24 cellular contexts compared by ENCODE assay signal in genomic region chr20:62186096-62186426, GRCh38. TPM values are rescaled to one million over a fixed set of nuclear protein-coding genes. Genes with fewer than 3 reads are reported as not detected.
A peak's percentile ranks its signal among the peaks of the same experiment; 100 is the strongest.
DNase-seq lines count a peak whose midpoint lies in the region; ATAC-seq and TF ChIP-seq lines count a peak whose summit lies in the region.
"Had no signal": no experiment of that assay in that cellular context is flagged by ENCODE, and none has a peak within 500 bp of the region (broad histone marks: within the 10 kb centered on the region; RNA-seq: fewer than 3 reads in every experiment).

No MANE protein-coding gene starts in this region.

- H3K79me2 ChIP-seq in DND-41 (ENCODE audit: insufficient read depth, low read length) (peaks cover 81% of the 10 kb centered on the region), OCI-LY1 (ENCODE audit: insufficient read depth, low read length) (peaks cover 41% of the 10 kb centered on the region)

- TF ChIP-seq CTCF in DND-41 (IDR thresholded peaks at IDR 0.05; ENCODE audit: borderline replicate concordance, extremely low read depth, low read length, poor library complexity, severe bottlenecking) (no peak), OCI-LY1 (IDR thresholded peaks at IDR 0.05; ENCODE audit: low read length) (no peak), endodermal cell (conservative IDR thresholded peaks at IDR 0.05) (no peak), progenitor cell of endocrine pancreas (IDR thresholded peaks at IDR 0.05; ENCODE audit: unreplicated experiment) (no peak), heart right ventricle (IDR thresholded peaks at IDR 0.05) (no peak), GM20000 (IDR thresholded peaks at IDR 0.05; ENCODE audit: extremely low read depth, missing control alignments) (no peak)

- H3K27me3 ChIP-seq in DND-41 (ENCODE audit: insufficient read depth, low read length, poor library complexity) (no peaks in the 10 kb centered on the region), OCI-LY1 (ENCODE audit: insufficient read depth, low read length) (no peaks in the 10 kb centered on the region), endodermal cell (ENCODE audit: control insufficient read depth, insufficient read depth, low read length, poor library complexity, severe bottlenecking) (no peaks in the 10 kb centered on the region), heart right ventricle (no peaks in the 10 kb centered on the region)
- H3K27me3 ChIP-seq: BLaER1 treated with 17β-estradiol and CSF1 and Interleukin-3, amounts not matched to agents 10 nM and 100 nM; Peyer's patch; SJSA1 had no signal

- H2AFZ ChIP-seq in DND-41 (ENCODE audit: low read depth, low read length) (no peak overlapping the region), OCI-LY1 (ENCODE audit: low read length) (no peak overlapping the region)
- H2AFZ ChIP-seq: GM23248 had no signal

- 92 to 97% methylated on average over 3 of the region's 3 CpGs for WGBS in endodermal cell (ENCODE audit: insufficient coverage in 1 of 2, insufficient read length in 1 of 2), 2 experiments
- WGBS in heart right ventricle, 2 donors = 71 to 78% methylated on average over 3 of the region's 3 CpGs

- peak overlapping the region; percentile 62 for H3K27ac Mint-ChIP-seq in endodermal cell
- H3K27ac Mint-ChIP-seq in progenitor cell of endocrine pancreas = peak overlapping the region; percentile 63
- H3K27ac Mint-ChIP-seq: T-helper 1 cell treated with Interleukin-12 subunit alpha and Interleukin-12 subunit beta and Interleukin-4 antibody, amounts not matched to agents 30 μg/mL and 1 μg/mL, for 36 hours had no signal

- intact Hi-C loops in heart right ventricle (cut with DNase I) = loop anchor here in 3 of 10 donors (5.0 to 10.0 kb wide), 3 partner anchors 46 to 199 kb away; partner anchors contain the start of gene RPS21 (in 2 of the 3)

- H3K36me3 Mint-ChIP-seq in endodermal cell (ENCODE audit: low read depth) (peaks cover 5% of the 10 kb centered on the region), progenitor cell of endocrine pancreas (ENCODE audit: insufficient read depth) (peaks cover 2% of the 10 kb centered on the region)

- DNase-seq in DND-41 (no peak), endodermal cell (no peak), progenitor cell of endocrine pancreas (ENCODE audit: low spot score, unreplicated experiment) (no peak), heart right ventricle (no peak), GM20000 (ENCODE audit: low spot score) (no peak), SW 1271 (lab: John Stamatoyannopoulos, UW) (no peak)
- DNase-seq: DMS53, GM23248, H9, NCI-H1417 treated with DMSO at 0.1 percent for 48 hours, NCI-H187 treated with DMSO at 0.1 percent for 48 hours, NCI-H2227 treated with DMSO at 0.1 percent for 48 hours, NCI-H510A treated with DMSO at 0.1 percent for 48 hours, NCI-H748 treated with DMSO at 0.1 percent for 48 hours had no signal

- H3K9me3 ChIP-seq in DND-41 (ENCODE audit: insufficient read depth, low read length, severe bottlenecking) (no peaks in the 10 kb centered on the region), OCI-LY1 (ENCODE audit: low read length) (no peaks in the 10 kb centered on the region), endodermal cell (ENCODE audit: control insufficient read depth, low read length) (no peaks in the 10 kb centered on the region), heart right ventricle (no peaks in the 10 kb centered on the region)
- H3K9me3 ChIP-seq: BLaER1 treated with 17β-estradiol and CSF1 and Interleukin-3, amounts not matched to agents 10 nM and 100 nM; Peyer's patch; SJSA1 had no signal

- H3K27ac ChIP-seq in DND-41 (ENCODE audit: low read length) (no peak overlapping the region), OCI-LY1 (ENCODE audit: low read depth, low read length, poor library complexity, severe bottlenecking) (peak overlapping the region; percentile 40), endodermal cell (ENCODE audit: low read depth, low read length) (no peak overlapping the region), heart right ventricle (peak overlapping the region in 1 of 10 donors; percentile 58)
- H3K27ac ChIP-seq: BLaER1 treated with 17β-estradiol and CSF1 and Interleukin-3, amounts not matched to agents 10 nM and 100 nM; KMS-11; Peyer's patch; SJSA1 had no signal

- H3K4me3 Mint-ChIP-seq in endodermal cell = no peak overlapping the region
- H3K4me3 Mint-ChIP-seq in progenitor cell of endocrine pancreas (ENCODE audit: low read depth) = no peak overlapping the region
- H3K4me3 Mint-ChIP-seq: H9; T-helper 1 cell treated with Interleukin-12 subunit alpha and Interleukin-12 subunit beta and Interleukin-4 antibody, amounts not matched to agents 30 μg/mL and 1 μg/mL, for 36 hours had no signal

- peak overlapping the region; percentile 13; the same call in 1 of the 2 replicates for H3K4me2 ChIP-seq in DND-41 (ENCODE audit: insufficient read depth, low read length)
- peak overlapping the region; percentile 50; the same call in 1 of the 2 replicates for H3K4me2 ChIP-seq in OCI-LY1 (ENCODE audit: low read length)
- H3K4me2 ChIP-seq: KMS-11 had no signal

- H3K9me3 Mint-ChIP-seq in endodermal cell (no peaks in the 10 kb centered on the region), progenitor cell of endocrine pancreas (ENCODE audit: low read depth) (no peaks in the 10 kb centered on the region)
- H3K9me3 Mint-ChIP-seq: H9; T-helper 1 cell treated with Interleukin-12 subunit alpha and Interleukin-12 subunit beta and Interleukin-4 antibody, amounts not matched to agents 30 μg/mL and 1 μg/mL, for 36 hours had no signal

- no peaks in the 10 kb centered on the region for H3F3A ChIP-seq in OCI-LY1 (ENCODE audit: insufficient read depth, low read length)

- H3K36me3 ChIP-seq in DND-41 (ENCODE audit: insufficient read depth, low read length) (peaks cover 28% of the 10 kb centered on the region), OCI-LY1 (ENCODE audit: insufficient read depth, low read length) (0 out of 2 replicates have a peak, but pooled peaks cover 7% of the 10 kb centered on the region), endodermal cell (ENCODE audit: control insufficient read depth, insufficient read depth, low read length) (peaks cover 7% of the 10 kb centered on the region), heart right ventricle (peaks cover 0 to 24% (median 2%) of the 10 kb centered on the region in 9 donors)

- ATAC-seq in DND-41 (ENCODE audit: insufficient read depth, low read depth) (no peak), heart right ventricle (no peak)
- ATAC-seq: Right ventricle myocardium inferior had no signal

- no peaks in the 10 kb centered on the region for H3K27me3 Mint-ChIP-seq in endodermal cell (ENCODE audit: insufficient read depth)
- H3K27me3 Mint-ChIP-seq in progenitor cell of endocrine pancreas = no peaks in the 10 kb centered on the region

- H3K9me2 ChIP-seq in OCI-LY1 (ENCODE audit: low read depth, low read length) = no peaks in the 10 kb centered on the region

- peaks cover 27% of the 10 kb centered on the region for H4K20me1 ChIP-seq in DND-41 (ENCODE audit: insufficient read depth, low read length)
- no peaks in the 10 kb centered on the region for H4K20me1 ChIP-seq in OCI-LY1 (ENCODE audit: insufficient read depth, low read length)

- no peak overlapping the region for H3K9ac ChIP-seq in DND-41 (ENCODE audit: low read depth, low read length)
- peak overlapping the region; percentile 6; the same call in 1 of the 2 replicates for H3K9ac ChIP-seq in OCI-LY1 (ENCODE audit: low read length)
- H3K9ac ChIP-seq in endodermal cell (ENCODE audit: extremely low read depth, low read length, poor library complexity, severe bottlenecking) = no peak overlapping the region
- H3K9ac ChIP-seq: GM23248, KMS-11 had no signal

- peaks cover 32% of the 10 kb centered on the region for H3K4me1 ChIP-seq in DND-41 (ENCODE audit: insufficient read depth, low read length)
- H3K4me1 ChIP-seq in OCI-LY1 (ENCODE audit: insufficient read depth, low read length, severe bottlenecking) = peaks cover 48% of the 10 kb centered on the region
- no peaks in the 10 kb centered on the region for H3K4me1 ChIP-seq in endodermal cell (ENCODE audit: control insufficient read depth, insufficient read depth, low read length)
- H3K4me1 ChIP-seq in heart right ventricle = peaks cover 0 to 55% (median 32%) of the 10 kb centered on the region in 9 donors

- H3K4me1 Mint-ChIP-seq in endodermal cell = peaks cover 11% of the 10 kb centered on the region
- peaks cover 10% of the 10 kb centered on the region for H3K4me1 Mint-ChIP-seq in progenitor cell of endocrine pancreas (ENCODE audit: low read depth)

- H3K4me3 ChIP-seq in DND-41 (ENCODE audit: low read depth in 1 of 2, low read length in 2 of 2) (no peak overlapping the region), OCI-LY1 (ENCODE audit: low read depth, low read length, poor library complexity, severe bottlenecking) (peak overlapping the region; percentile 23), endodermal cell (ENCODE audit: low read length) (no peak overlapping the region), heart right ventricle (no peak overlapping the region)
- H3K4me3 ChIP-seq: BLaER1 treated with 17β-estradiol and CSF1 and Interleukin-3, amounts not matched to agents 10 nM and 100 nM; GM23248; Peyer's patch; SJSA1 had no signal

RNA-seq across cellular contexts. Expression of gene MTG2, which starts 3.2 kb away (rescaled TPM):
- total RNA-seq in endodermal cell (10 to 100 TPM; 28.2 to 29.6 TPM), progenitor cell of endocrine pancreas (30.4 and 31.6 TPM in 2 replicates), heart right ventricle (10 to 100 TPM; 21.5 to 30.4 (median 28.2) TPM)
- 23.8 TPM for polyA plus RNA-seq in endodermal cell (2013, experiment 1 of 2)
- polyA plus RNA-seq in endodermal cell (2013, experiment 2 of 2) = 21.6 TPM
- 10 to 100 TPM; 25.4 to 55.5 TPM for polyA plus RNA-seq in heart right ventricle

RNA-seq across cellular contexts. Expression of gene HRH3, which starts 34.0 kb away (rescaled TPM):
- under 1 TPM in 1 of 2 donors, not detected in 1; 0.44 TPM for total RNA-seq in endodermal cell
- polyA plus RNA-seq in endodermal cell (2013, experiment 1 of 2) = 1.5 TPM
- polyA plus RNA-seq in endodermal cell (2013, experiment 2 of 2) = 1.4 TPM
- total RNA-seq in progenitor cell of endocrine pancreas = 0.10 TPM in 1 of 2 replicates, not detected in the other
- total RNA-seq in heart right ventricle = not detected
- not detected for polyA plus RNA-seq in heart right ventricle
- total RNA-seq: A673, GM23248, HT-29, M059J, Right ventricle myocardium inferior, SJSA1 had no signal
- polyA plus RNA-seq: GM23248 had no signal

RNA-seq across cellular contexts. Expression of gene SS18L1, which starts 42.5 kb away (rescaled TPM):
- 10 to 100 TPM; 23.2 to 28.8 TPM for total RNA-seq in endodermal cell
- polyA plus RNA-seq in endodermal cell (2013, experiment 1 of 2) = 26.8 TPM
- 25.7 TPM for polyA plus RNA-seq in endodermal cell (2013, experiment 2 of 2)
- 29.8 and 32.0 TPM in 2 replicates for total RNA-seq in progenitor cell of endocrine pancreas
- total RNA-seq in heart right ventricle = 10 to 100 TPM in 2 of 10 donors, 1 to 10 TPM in 8; 6.6 to 11.7 (median 7.4) TPM
- 10 to 100 TPM in 1 of 2 donors, 1 to 10 TPM in 1; 5.2 to 22.3 TPM for polyA plus RNA-seq in heart right ventricle

RNA-seq across cellular contexts. Expression of gene PSMA7, which starts 42.9 kb away (rescaled TPM):
- total RNA-seq in endodermal cell = 100 to 1,000 TPM; 279 to 280 TPM
- 253 TPM for polyA plus RNA-seq in endodermal cell (2013, experiment 1 of 2)
- 256 TPM for polyA plus RNA-seq in endodermal cell (2013, experiment 2 of 2)
- total RNA-seq in progenitor cell of endocrine pancreas = 221 and 234 TPM in 2 replicates
- total RNA-seq in heart right ventricle = 100 to 1,000 TPM; 172 to 296 (median 200) TPM
- polyA plus RNA-seq in heart right ventricle = 100 to 1,000 TPM; 143 to 567 TPM

RNA-seq across cellular contexts. Expression of gene OSBPL2, which starts 52.3 kb away (rescaled TPM):
- total RNA-seq in endodermal cell (10 to 100 TPM; 46.7 to 50.3 TPM), progenitor cell of endocrine pancreas (56.7 and 57.4 TPM in 2 replicates), heart right ventricle (10 to 100 TPM; 35.4 to 55.7 (median 41.7) TPM)
- polyA plus RNA-seq in endodermal cell (2013, experiment 1 of 2) = 21.6 TPM
- polyA plus RNA-seq in endodermal cell (2013, experiment 2 of 2) = 22.1 TPM
- 10 to 100 TPM; 12.6 to 30.3 TPM for polyA plus RNA-seq in heart right ventricle
